8 cellular contexts compared by ENCODE assay signal in the genomic region with DNA sequence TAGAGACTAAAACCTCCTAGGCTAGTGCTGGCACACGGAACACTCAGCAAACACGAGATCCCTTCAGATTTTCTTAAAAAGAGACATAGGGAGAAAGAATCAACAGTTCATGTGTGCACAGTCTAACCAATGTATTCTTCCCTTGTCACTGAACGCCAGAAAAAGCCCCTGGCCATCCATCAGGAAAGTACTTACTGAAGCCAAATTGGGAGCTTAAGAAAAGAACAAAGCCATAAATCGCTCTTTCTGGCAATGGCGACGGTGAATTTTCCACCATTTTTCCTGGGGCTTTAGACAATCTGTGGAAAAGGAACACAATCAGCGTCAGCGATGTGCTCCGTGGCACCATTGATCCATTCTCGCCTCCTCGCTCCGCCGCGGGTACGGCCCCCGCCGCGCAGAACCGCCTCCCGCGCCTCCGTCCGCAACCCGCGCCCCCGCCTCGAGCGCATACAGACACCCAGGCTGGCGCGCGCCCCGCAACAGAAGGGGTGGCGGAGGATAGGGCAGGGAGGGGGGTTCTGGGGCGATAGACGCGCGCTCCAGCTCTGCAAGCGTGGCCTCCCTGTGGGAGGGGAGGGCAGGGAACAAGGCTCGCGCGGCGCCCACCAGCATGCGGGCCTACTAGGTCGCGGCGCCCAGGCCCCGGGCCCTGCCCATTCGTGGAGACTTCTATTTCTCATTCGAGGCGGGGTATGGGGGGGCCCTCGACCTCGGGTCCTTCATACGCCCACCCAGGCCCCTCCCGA. TPM values are rescaled to one million over a fixed set of nuclear protein-coding genes. Genes with fewer than 3 reads are reported as not detected.
DNase-seq lines count a peak whose midpoint lies in the region; ATAC-seq and TF ChIP-seq lines count a peak whose summit lies in the region.

No MANE protein-coding gene starts in this region.

- peak in 2 of 3 donors; percentile 71 to 79 for DNase-seq in CD4-positive, CD25-positive, alpha-beta regulatory T cell
- DNase-seq in NOMO-1 (lab: John Stamatoyannopoulos, UW; ENCODE audit: unreplicated experiment in 2 of 2) (peak; percentile 56 to 60), glomerular endothelial cell (ENCODE audit: extremely low read depth, low read depth, low spot score) (peak; percentile 48), vagina (ENCODE audit: extremely low spot score in 2 of 2) (peak in 1 of 2 donors; percentile 89)

- H3K36me3 Mint-ChIP-seq in CD4-positive, CD25-positive, alpha-beta regulatory T cell, result peaks cover 20% of the 10 kb centered on the region
- peaks cover 11% of the 10 kb centered on the region for H3K36me3 Mint-ChIP-seq in activated naive CD4-positive, alpha-beta T cell treated with anti-CD3 and anti-CD28 coated beads, Interleukin-2, amount 50 U/mL, for 24 hours

- H3K4me1 Mint-ChIP-seq in CD4-positive, CD25-positive, alpha-beta regulatory T cell, result peaks cover 27 to 56% (median 45%) of the 10 kb centered on the region in 4 donors
- peaks cover 52% of the 10 kb centered on the region for H3K4me1 Mint-ChIP-seq in activated naive CD4-positive, alpha-beta T cell treated with anti-CD3 and anti-CD28 coated beads, Interleukin-2, amount 50 U/mL, for 24 hours

- H3K4me3 Mint-ChIP-seq in CD4-positive, CD25-positive, alpha-beta regulatory T cell, result peak overlapping the region; percentile 77 to 91 (median 83)
- H3K4me3 Mint-ChIP-seq in activated naive CD4-positive, alpha-beta T cell treated with anti-CD3 and anti-CD28 coated beads, Interleukin-2, amount 50 U/mL, for 24 hours, result peak overlapping the region; percentile 86

- H3K36me3 ChIP-seq in CD4-positive, CD25-positive, alpha-beta regulatory T cell (ENCODE audit: control insufficient read depth, insufficient read depth, low read length), result peaks cover 4% of the 10 kb centered on the region
- no peaks in the 10 kb centered on the region for H3K36me3 ChIP-seq in neutrophil
- H3K36me3 ChIP-seq in vagina, result no peaks in the 10 kb centered on the region

- TF ChIP-seq CTCF in neutrophil (IDR thresholded peaks at IDR 0.05) (no peak), vagina (IDR thresholded peaks at IDR 0.05) (no peak)

- peaks cover 34% of the 10 kb centered on the region for H3K4me1 ChIP-seq in CD4-positive, CD25-positive, alpha-beta regulatory T cell (ENCODE audit: control insufficient read depth, insufficient read depth, low read length, poor library complexity, severe bottlenecking)
- H3K4me1 ChIP-seq in neutrophil (ENCODE audit: control insufficient read depth in 1 of 2, insufficient read depth in 1 of 2, low read depth in 1 of 2, low read length in 1 of 2) (peaks cover 15 to 21% of the 10 kb centered on the region in 2 experiments), vagina (peaks cover 24% of the 10 kb centered on the region)

- peak overlapping the region; percentile 97 for H3K4me3 ChIP-seq in CD4-positive, CD25-positive, alpha-beta regulatory T cell (ENCODE audit: low read depth, low read length)
- H3K4me3 ChIP-seq in neutrophil (ENCODE audit: low read depth in 1 of 2, low read length in 1 of 2) (peak overlapping the region; percentile 80 to 99), vagina (peak overlapping the region; percentile 85 to 98)

- H3K27ac Mint-ChIP-seq in CD4-positive, CD25-positive, alpha-beta regulatory T cell, result peak overlapping the region; percentile 92 to 95 (median 94)
- H3K27ac Mint-ChIP-seq in activated naive CD4-positive, alpha-beta T cell treated with anti-CD3 and anti-CD28 coated beads, Interleukin-2, amount 50 U/mL, for 24 hours, result peak overlapping the region; percentile 78

- peak; percentile 40 to 52 for ATAC-seq in CD4-positive, CD25-positive, alpha-beta regulatory T cell (ENCODE audit: low read depth in 2 of 2)
- ATAC-seq in GM19372 (IDR thresholded peaks at IDR 0.05; ENCODE audit: low read depth, unreplicated experiment) (peak; percentile 45), HG03432 (IDR thresholded peaks at IDR 0.05; ENCODE audit: unreplicated experiment) (peak; percentile 45)

- H3K9me3 Mint-ChIP-seq in CD4-positive, CD25-positive, alpha-beta regulatory T cell, result no peaks in the 10 kb centered on the region
- no peaks in the 10 kb centered on the region for H3K9me3 Mint-ChIP-seq in activated naive CD4-positive, alpha-beta T cell treated with anti-CD3 and anti-CD28 coated beads, Interleukin-2, amount 50 U/mL, for 24 hours

- H3K27ac ChIP-seq in CD4-positive, CD25-positive, alpha-beta regulatory T cell (ENCODE audit: insufficient read depth, low read length, poor library complexity, severe bottlenecking), result peak overlapping the region; percentile 95
- H3K27ac ChIP-seq in neutrophil, result peak overlapping the region; percentile 87
- peak overlapping the region; percentile 97 for H3K27ac ChIP-seq in vagina

- H3K27me3 ChIP-seq in CD4-positive, CD25-positive, alpha-beta regulatory T cell (ENCODE audit: control insufficient read depth, insufficient read depth, low read length), result no peaks in the 10 kb centered on the region
- no peaks in the 10 kb centered on the region for H3K27me3 ChIP-seq in neutrophil
- no peaks in the 10 kb centered on the region for H3K27me3 ChIP-seq in vagina

- intact Hi-C loops in vagina (cut with DNase I), result loop anchor here (2.0 to 5.0 kb wide), 2 partner anchors 84 to 295 kb away; a partner anchor contains a TSS

- H3K9me3 ChIP-seq in CD4-positive, CD25-positive, alpha-beta regulatory T cell (ENCODE audit: control insufficient read depth in 2 of 2, low read length in 2 of 2), result no peaks in the 10 kb centered on the region
- no peaks in the 10 kb centered on the region for H3K9me3 ChIP-seq in neutrophil
- H3K9me3 ChIP-seq in vagina, result no peaks in the 10 kb centered on the region

- H3K27me3 Mint-ChIP-seq in CD4-positive, CD25-positive, alpha-beta regulatory T cell, result peaks cover 6% of the 10 kb centered on the region
- H3K27me3 Mint-ChIP-seq in activated naive CD4-positive, alpha-beta T cell treated with anti-CD3 and anti-CD28 coated beads, Interleukin-2, amount 50 U/mL, for 24 hours, result no peaks in the 10 kb centered on the region

- no peak for TF ChIP-seq POLR2A in vagina (IDR thresholded peaks at IDR 0.05)

RNA-seq across cellular contexts. Expression of a gene that starts 0.5 kb away (rescaled TPM):
- total RNA-seq in CD4-positive, CD25-positive, alpha-beta regulatory T cell, result 11.3 TPM
- 10 to 100 TPM; 19.9 to 35.3 (median 29.1) TPM for polyA plus RNA-seq in CD4-positive, CD25-positive, alpha-beta regulatory T cell
- total RNA-seq in glomerular endothelial cell (10.0 and 11.1 TPM in 2 replicates), vagina (13.0 TPM)

RNA-seq across cellular contexts. Expression of a gene that starts 0.6 kb away (rescaled TPM):
- total RNA-seq in CD4-positive, CD25-positive, alpha-beta regulatory T cell, result 91.0 TPM
- 10 to 100 TPM; 34.3 to 63.7 (median 54.8) TPM for polyA plus RNA-seq in CD4-positive, CD25-positive, alpha-beta regulatory T cell
- total RNA-seq in glomerular endothelial cell (144 and 155 TPM in 2 replicates), vagina (98.0 TPM)
